7 cellular contexts compared by ENCODE assay signal in the genomic region with DNA sequence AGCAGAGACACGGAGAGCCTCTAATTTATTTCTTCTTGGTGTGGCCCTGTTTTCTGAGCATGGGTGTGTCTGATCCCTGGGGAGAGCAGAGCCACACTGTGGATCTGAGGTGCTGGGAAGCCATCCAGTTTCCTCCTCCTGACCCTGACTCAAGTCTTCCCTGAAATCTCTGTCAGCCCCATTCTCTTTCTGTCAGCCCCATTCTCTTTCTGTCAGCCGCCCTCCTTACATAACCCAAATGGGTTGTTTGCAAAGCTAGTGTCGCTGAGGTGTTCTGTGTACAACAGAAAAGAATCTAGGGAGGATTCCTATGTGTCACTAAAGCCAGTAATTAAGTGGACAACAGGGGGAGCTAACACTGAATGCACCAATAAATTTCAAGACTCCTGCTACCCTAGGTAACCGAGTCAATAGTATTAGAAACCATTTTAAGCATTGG. TPM values are rescaled to one million over a fixed set of nuclear protein-coding genes. Genes with fewer than 3 reads are reported as not detected.
DNase-seq lines count a peak whose midpoint lies in the region; ATAC-seq and TF ChIP-seq lines count a peak whose summit lies in the region.

No MANE protein-coding gene starts in this region.

- H3K36me3 ChIP-seq in MM.1S (replicated peaks; ENCODE audit: insufficient read depth, low read length) (no peaks in the 10 kb centered on the region), parathyroid adenoma (ENCODE audit: control insufficient read depth, insufficient read depth, low read length) (no peaks in the 10 kb centered on the region), Karpas-422 (ENCODE audit: insufficient read depth, low read length) (no peaks in the 10 kb centered on the region)

- DNase-seq in MM.1S (no peak), epithelial cell of esophagus (ENCODE audit: low read depth) (peak; percentile 28), SKM-1 treated with dmso at 0.1 percent for 144 hours (lab: John Stamatoyannopoulos, UW; ENCODE audit: unreplicated experiment) (no peak), Karpas-422 (no peak)

- H3K4me3 ChIP-seq in MM.1S (ENCODE audit: low read length) (no peak overlapping the region), epithelial cell of esophagus (ENCODE audit: low read length) (no peak overlapping the region), parathyroid adenoma (ENCODE audit: low read depth, low read length) (no peak overlapping the region), Karpas-422 (ENCODE audit: low read length) (no peak overlapping the region)

- ATAC-seq in HG02852 (IDR thresholded peaks at IDR 0.05; ENCODE audit: unreplicated experiment): no peak

- H3K9me2 ChIP-seq in MM.1S (replicated peaks; ENCODE audit: insufficient read depth, low read length) (no peaks in the 10 kb centered on the region), Karpas-422 (replicated peaks; ENCODE audit: insufficient read depth, low read length) (no peaks in the 10 kb centered on the region)

- no peak overlapping the region for H3K27ac ChIP-seq in MM.1S (ENCODE audit: low read length)
- no peak overlapping the region for H3K27ac ChIP-seq in parathyroid adenoma
- H3K27ac ChIP-seq in Karpas-422 (ENCODE audit: low read length): no peak overlapping the region

- no peak overlapping the region for H3K4me2 ChIP-seq in MM.1S (ENCODE audit: low read depth, low read length)
- no peak overlapping the region for H3K4me2 ChIP-seq in parathyroid adenoma (ENCODE audit: low read length)
- H3K4me2 ChIP-seq in Karpas-422 (ENCODE audit: low read depth, low read length, poor library complexity, severe bottlenecking): no peak overlapping the region

- H3K27me3 ChIP-seq in MM.1S (replicated peaks; ENCODE audit: insufficient read depth, low read length) (no peaks in the 10 kb centered on the region), parathyroid adenoma (ENCODE audit: control insufficient read depth, insufficient read depth, low read length) (no peaks in the 10 kb centered on the region), Karpas-422 (ENCODE audit: low read length) (no peaks in the 10 kb centered on the region)

- H4K20me1 ChIP-seq in MM.1S (ENCODE audit: insufficient read depth, low read length) (no peaks in the 10 kb centered on the region), Karpas-422 (ENCODE audit: insufficient read depth, low read depth, low read length) (0 out of 2 replicates have a peak, but pooled peaks cover 4% of the 10 kb centered on the region)

- H3K4me1 ChIP-seq in MM.1S (ENCODE audit: low read length) (peaks cover 12% of the 10 kb centered on the region), parathyroid adenoma (peaks cover 16% of the 10 kb centered on the region), Karpas-422 (ENCODE audit: low read length) (peaks cover 10% of the 10 kb centered on the region)

- H3F3A ChIP-seq in MM.1S (ENCODE audit: insufficient read depth, low read length): peaks cover 11% of the 10 kb centered on the region

- H3K79me2 ChIP-seq in MM.1S (ENCODE audit: low read length) (peaks cover 54% of the 10 kb centered on the region), parathyroid adenoma (peaks cover 15% of the 10 kb centered on the region), Karpas-422 (ENCODE audit: low read length) (no peaks in the 10 kb centered on the region)

- H3K9me3 ChIP-seq in MM.1S (replicated peaks; ENCODE audit: insufficient read depth, low read length) (no peaks in the 10 kb centered on the region), parathyroid adenoma (ENCODE audit: control insufficient read depth, low read length) (no peaks in the 10 kb centered on the region), Karpas-422 (ENCODE audit: low read length) (no peaks in the 10 kb centered on the region)

- H3K9ac ChIP-seq in MM.1S (ENCODE audit: low read length): no peak overlapping the region
- H3K9ac ChIP-seq in parathyroid adenoma: no peak overlapping the region
- no peak overlapping the region for H3K9ac ChIP-seq in Karpas-422 (ENCODE audit: low read length)

- H2AFZ ChIP-seq in MM.1S (ENCODE audit: low read length) (no peak overlapping the region), parathyroid adenoma (no peak overlapping the region), Karpas-422 (ENCODE audit: low read length) (no peak overlapping the region)

- peak; percentile 46; the same call in 2 of the 3 replicates for TF ChIP-seq CTCF in GM12872 (IDR thresholded peaks at IDR 0.05; ENCODE audit: insufficient read depth, low read depth, low read length)
- TF ChIP-seq CTCF in MM.1S (IDR thresholded peaks at IDR 0.05; ENCODE audit: low read length): peak; percentile 32
- TF ChIP-seq CTCF in epithelial cell of esophagus (IDR thresholded peaks at IDR 0.05; ENCODE audit: insufficient read depth, low read depth, low read length, missing control alignments): peak; percentile 18
- TF ChIP-seq CTCF in parathyroid adenoma (IDR thresholded peaks at IDR 0.05): peak; percentile 23

RNA-seq across cellular contexts. Expression of a gene that starts 50.2 kb away (rescaled TPM):
- 0.56 and 1.6 TPM in 2 replicates for total RNA-seq in Karpas-422 (2014; rRNA removed; shearing (Covaris generic); ENCODE audit: low replicate concordance)
